12 cellular contexts compared by ENCODE assay signal in genomic region chr15:70473623-70474366, GRCh38.
DNase-seq lines count a peak whose midpoint lies in the region; ATAC-seq, FAIRE-seq and TF ChIP-seq lines count a peak whose summit lies in the region.
"Had no signal": no experiment of that assay in that cellular context is flagged by ENCODE, and none has a peak within 500 bp of the region (broad histone marks: within the 10 kb centered on the region; RNA-seq: fewer than 3 reads in every experiment).

No MANE protein-coding gene starts in this region.

- H3K4me3 ChIP-seq in endothelial cell of umbilical vein (replicated peaks in 1 of 3; ENCODE audit: insufficient read depth in 1 of 3, low read depth in 1 of 3, low read length in 3 of 3) (peak overlapping the region in 1 of 3 experiments; percentile 27), rectal smooth muscle tissue (ENCODE audit: low read length) (no peak overlapping the region), Caco-2 (ENCODE audit: low read depth, low read length) (no peak overlapping the region)

- no TSS peak for BruUV-seq in endothelial cell of umbilical vein (replicated peaks; lab: Mats Ljungman, UMichigan)
- BruUV-seq in Caco-2 (replicated peaks; lab: Mats Ljungman, UMichigan), result no TSS peak

- CTCF ChIA-PET in RWPE1 (lab: Yijun Ruan, JAX), result interaction anchor here (0.6 to 1.1 kb wide), 3 partner anchors 9 to 214 kb away, joined by 3 to 6 read pairs (median 5); no protein-coding TSS in a partner anchor
- CTCF ChIA-PET in endothelial cell of umbilical vein (lab: Charles Lee), result interaction anchor here (1.4 to 1.9 kb wide), 3 partner anchors 10 to 998 kb away, joined by 3 to 5 read pairs (median 4); no protein-coding TSS in a partner anchor
- CTCF ChIA-PET in Caco-2 (lab: Charles Lee), result no interaction called here

- intact Hi-C loops in endothelial cell of umbilical vein (cut with micrococcal nuclease) (loop anchor here (2.0 to 10.0 kb wide), 2 partner anchors 203 to 719 kb away; no protein-coding TSS in a partner anchor), Caco-2 (cut with micrococcal nuclease; ENCODE audit: unreplicated experiment) (no loop called here)

- H3K27me3 Mint-ChIP-seq in Caco-2 (ENCODE audit: insufficient read depth, unreplicated experiment), result no peaks in the 10 kb centered on the region

- FAIRE-seq in endothelial cell of umbilical vein (lab: Jason Lieb, UNC), result peak; percentile 12
- FAIRE-seq: small intestine had no signal

- no peaks in the 10 kb centered on the region for H3K79me2 ChIP-seq in endothelial cell of umbilical vein (ENCODE audit: control insufficient read depth, insufficient read depth, low read length)

- H3K27me3 ChIP-seq in endothelial cell of umbilical vein (ENCODE audit: control insufficient read depth in 2 of 2, insufficient read depth in 2 of 2, low read length in 2 of 2), result no peaks in the 10 kb centered on the region
- no peaks in the 10 kb centered on the region for H3K27me3 ChIP-seq in rectal smooth muscle tissue (ENCODE audit: control insufficient read depth, insufficient read depth, low read length)
- H3K27me3 ChIP-seq in foreskin keratinocyte, result peaks cover 80% of the 10 kb centered on the region
- no peaks in the 10 kb centered on the region for H3K27me3 ChIP-seq in Caco-2 (replicated peaks; ENCODE audit: control insufficient read depth, insufficient read depth, low read length)

- H3K9me3 Mint-ChIP-seq in Caco-2 (ENCODE audit: unreplicated experiment), result no peaks in the 10 kb centered on the region
- H3K9me3 Mint-ChIP-seq: activated T-helper 2 cell treated with anti-CD3 and anti-CD28 coated beads, Interferon-gamma antibody, Interleukin-2, Interleukin-4, amounts not matched to agents 10 μg/mL and 5 μg/mL and 100 μg/mL, durations not matched to agents 14 hours and 24 hours and 36 hours had no signal

- H3K36me3 ChIP-seq in endothelial cell of umbilical vein (ENCODE audit: control insufficient read depth in 2 of 2, extremely low read depth in 1 of 2, insufficient read depth in 2 of 2, low read length in 2 of 2) (no peaks in the 10 kb centered on the region), rectal smooth muscle tissue (ENCODE audit: control insufficient read depth, insufficient read depth, low read length) (no peaks in the 10 kb centered on the region), Caco-2 (ENCODE audit: control insufficient read depth, insufficient read depth, low read length) (no peaks in the 10 kb centered on the region)

- no peaks in the 10 kb centered on the region for H3K9me3 ChIP-seq in endothelial cell of umbilical vein (replicated peaks; ENCODE audit: control insufficient read depth, insufficient read depth, low read length)
- H3K9me3 ChIP-seq in Caco-2, result no peaks in the 10 kb centered on the region

- no peaks in the 10 kb centered on the region for H3K36me3 Mint-ChIP-seq in Caco-2 (ENCODE audit: insufficient read depth, unreplicated experiment)

- H3K27ac ChIP-seq in C4-2B, result peak overlapping the region; percentile 84
- H3K27ac ChIP-seq in RWPE1, result peak overlapping the region; percentile 92
- H3K27ac ChIP-seq in endothelial cell of umbilical vein (ENCODE audit: insufficient read depth, low read depth, low read length), result peak overlapping the region; percentile 88
- H3K27ac ChIP-seq in rectal smooth muscle tissue (ENCODE audit: low read depth, low read length), result peak overlapping the region; percentile 41
- H3K27ac ChIP-seq in foreskin keratinocyte, result no peak overlapping the region

- POLR2A ChIA-PET in RWPE1 (lab: Yijun Ruan, JAX; ENCODE audit: low non-redundant PET) (no interaction called here), endothelial cell of umbilical vein (lab: Charles Lee) (interaction anchor here (1.0 kb wide), 1 partner anchor 377 kb away, joined by 3 read pairs; no protein-coding TSS in a partner anchor), Caco-2 (lab: Charles Lee) (no interaction called here)

- DNase-seq in RWPE1 (ENCODE audit: low spot score), result no peak
- DNase-seq in endothelial cell of umbilical vein (ENCODE audit: low read depth, low spot score), result peak; percentile 38
- no peak for DNase-seq in effector CD8-positive, alpha-beta T cell (lab: John Stamatoyannopoulos, UW)
- DNase-seq in foreskin keratinocyte, result no peak
- DNase-seq in Caco-2, result no peak
- DNase-seq: activated CD4-positive, CD25-positive, alpha-beta regulatory T cell treated with anti-CD3 and anti-CD28 coated beads, Interleukin-2, amount 50 U/mL, for 72 hours; SHP77; small intestine had no signal

- no peaks in the 10 kb centered on the region for H4K20me1 ChIP-seq in endothelial cell of umbilical vein (replicated peaks; ENCODE audit: control insufficient read depth, extremely low read depth, insufficient read depth, low read length)

- H3K27ac Mint-ChIP-seq in Caco-2 (ENCODE audit: unreplicated experiment), result no peak overlapping the region
- H3K27ac Mint-ChIP-seq: activated T-helper 2 cell treated with anti-CD3 and anti-CD28 coated beads, Interferon-gamma antibody, Interleukin-2, Interleukin-4, amounts not matched to agents 10 μg/mL and 5 μg/mL and 100 μg/mL, durations not matched to agents 14 hours and 24 hours and 36 hours had no signal

- ATAC-seq in foreskin keratinocyte (no peak), GM18498 (IDR thresholded peaks at IDR 0.05; ENCODE audit: unreplicated experiment) (no peak)

- TF ChIP-seq CTCF in C4-2B (conservative IDR thresholded peaks at IDR 0.05), result no peak
- TF ChIP-seq CTCF in RWPE1 (conservative IDR thresholded peaks at IDR 0.05; ENCODE audit: low read depth), result no peak
- no peak for TF ChIP-seq CTCF in endothelial cell of umbilical vein (IDR thresholded peaks at IDR 0.05; ENCODE audit: extremely low read depth in 1 of 2, insufficient read depth in 1 of 2, low read depth in 1 of 2, low read length in 2 of 2)
- TF ChIP-seq CTCF in foreskin keratinocyte (conservative IDR thresholded peaks at IDR 0.05), result no peak
- no peak for TF ChIP-seq CTCF in Caco-2 (IDR thresholded peaks at IDR 0.05; ENCODE audit: insufficient read depth in 1 of 2, low read depth in 1 of 2, low read length in 1 of 2, severe bottlenecking in 1 of 2, unreplicated experiment in 1 of 2)

- no peaks in the 10 kb centered on the region for H3K9me1 ChIP-seq in endothelial cell of umbilical vein (replicated peaks; ENCODE audit: control insufficient read depth, extremely low read depth, insufficient read depth, low read length)

- dilution Hi-C loops in endothelial cell of umbilical vein (cut with MboI; ENCODE audit: extremely low pct_ligation_motif_present, low sequenced_read_pairs), result no loop called here

- H3K4me1 ChIP-seq in endothelial cell of umbilical vein (ENCODE audit: control insufficient read depth, extremely low read depth, insufficient read depth, low read length) (peaks cover 26% of the 10 kb centered on the region), rectal smooth muscle tissue (ENCODE audit: control insufficient read depth, insufficient read depth, low read length) (no peaks in the 10 kb centered on the region), foreskin keratinocyte (no peaks in the 10 kb centered on the region), Caco-2 (no peaks in the 10 kb centered on the region)

- peaks cover 8% of the 10 kb centered on the region for H3K4me1 Mint-ChIP-seq in Caco-2 (ENCODE audit: low read depth, unreplicated experiment)

- TF ChIP-seq POLR2A in endothelial cell of umbilical vein (IDR thresholded peaks at IDR 0.05; ENCODE audit: low read depth, low read length), result no peak

- H3K9ac ChIP-seq in endothelial cell of umbilical vein (replicated peaks; ENCODE audit: extremely low read depth, insufficient read depth, low read length) (peak overlapping the region; percentile 49), rectal smooth muscle tissue (ENCODE audit: low read length) (no peak overlapping the region)

- no peak overlapping the region for H3K4me3 Mint-ChIP-seq in Caco-2 (ENCODE audit: unreplicated experiment)

- peak overlapping the region; percentile 95 for H2AFZ ChIP-seq in endothelial cell of umbilical vein (ENCODE audit: low read depth, low read length)

- peak overlapping the region; percentile 79 for H3K4me2 ChIP-seq in endothelial cell of umbilical vein (ENCODE audit: insufficient read depth, low read length)

TF ChIP-seq in endothelial cell of umbilical vein, 7 proteins besides CTCF, POLR2A, EP300 and RAD21:
- TF ChIP-seq GATA2 (IDR thresholded peaks at IDR 0.05; ENCODE audit: insufficient read depth, insufficient read length, low read depth, low read length) (no peak), MAX (IDR thresholded peaks at IDR 0.05; ENCODE audit: insufficient read depth, insufficient read length) (no peak), FOS (IDR thresholded peaks at IDR 0.05; ENCODE audit: borderline replicate concordance, insufficient read depth, low read length) (no peak), JUN (IDR thresholded peaks at IDR 0.05; ENCODE audit: borderline replicate concordance, insufficient read depth, insufficient read length, low read depth) (no peak), MYC (IDR thresholded peaks at IDR 0.05; ENCODE audit: low read depth, low read length) (no peak), POLR2AphosphoS5 (IDR thresholded peaks at IDR 0.05; ENCODE audit: insufficient read depth, low read depth, low read length) (no peak), EZH2 (IDR thresholded peaks at IDR 0.05; ENCODE audit: borderline replicate concordance, low read depth, low read length, severe bottlenecking) (no peak)
TF ChIP-seq in endothelial cell of umbilical vein: peak in this region for 0.
